ENCODE assay signal across 29 cellular contexts in genomic region chr17:63649813-63650212, GRCh38.
A peak's percentile ranks its signal among the peaks of the same experiment; 100 is the strongest.
DNase-seq lines count a peak whose midpoint lies in the region; ATAC-seq lines count a peak whose summit lies in the region.
"Had no signal": no experiment of that assay in that cellular context is flagged by ENCODE, and none has a peak within 500 bp of the region (broad histone marks: within the 10 kb centered on the region; RNA-seq: fewer than 3 reads in every experiment).

No MANE protein-coding gene starts in this region.

- H3K9ac ChIP-seq in BLaER1 = no peak overlapping the region

- ATAC-seq in HG03108 (IDR thresholded peaks at IDR 0.05; ENCODE audit: unreplicated experiment) (no peak), HG02970 (IDR thresholded peaks at IDR 0.05; ENCODE audit: low FRiP score, unreplicated experiment) (no peak)

- no peak overlapping the region for H3K27ac ChIP-seq in BLaER1
- H3K27ac ChIP-seq: coronary artery, prostate gland, sigmoid colon had no signal

- no peaks in the 10 kb centered on the region for H3K9me3 ChIP-seq in BLaER1
- H3K9me3 ChIP-seq: prostate gland, sigmoid colon had no signal

- DNase-seq in GF-D8 (lab: John Stamatoyannopoulos, UW) (peak; percentile 44), SKM-1 (lab: John Stamatoyannopoulos, UW; ENCODE audit: unreplicated experiment) (peak; percentile 43), midbrain (lab: John Stamatoyannopoulos, UW) (peak; percentile 9), EL (no peak)
- DNase-seq in stimulated activated CD4-positive, alpha-beta T cell treated with anti-CD3 and anti-CD28 coated beads, Interleukin-15, amount 100 ng/mL, for 24 hours = no peak
- DNase-seq: ACHN; activated CD4-positive, alpha-beta T cell treated with anti-CD3 and anti-CD28 coated beads, Interleukin-2, amount 50 U/mL, for 4 hours; activated CD4-positive, CD25-positive, alpha-beta regulatory T cell; activated T-cell treated with anti-CD3 and anti-CD28 coated beads, Interleukin-2, amount 50 U/mL, for 48 hours; Calu3; caudate nucleus; DMS79; effector memory CD4-positive, alpha-beta T cell; erythroblast; glutamatergic neuron; KG1; mesendoderm; MM.1S; NCI-H446 treated with DMSO at 0.1 percent for 48 hours; NCI-H774; RPMI8226; sigmoid colon; stimulated activated CD4-positive, alpha-beta T cell treated with anti-CD3 and anti-CD28 coated beads, Interleukin-12 subunit alpha, Interleukin-12 subunit beta, amount 100 ng/mL, for 4 hours; stimulated activated CD4-positive, alpha-beta T cell treated with anti-CD3 and anti-CD28 coated beads, Interleukin-4, amount 100 ng/mL, for 24 hours had no signal

- H3K4me2 ChIP-seq in BLaER1 = peak overlapping the region; percentile 25; the same call in 1 of the 2 replicates

- H3K4me1 ChIP-seq in BLaER1 = peaks cover 9% of the 10 kb centered on the region

- peaks cover 65% of the 10 kb centered on the region; the same call in 1 of the 2 replicates for H4K20me1 ChIP-seq in BLaER1

- no peak overlapping the region for H3K4me3 ChIP-seq in BLaER1
- H3K4me3 ChIP-seq: coronary artery, prostate gland, sigmoid colon had no signal

- H3K27me3 ChIP-seq in BLaER1 = no peaks in the 10 kb centered on the region
- H3K27me3 ChIP-seq: sigmoid colon had no signal

- peaks cover 90% of the 10 kb centered on the region for H3K36me3 ChIP-seq in BLaER1
- H3K36me3 ChIP-seq: prostate gland had no signal

Comparison
In these comparisons a context has a peak if more than half of its experiments do, and no peak if none do; other contexts are left out.
1. DNase-seq: peak in GF-D8 (single experiment), SKM-1 (single experiment) and midbrain (single experiment); none in EL (single experiment) and stimulated activated CD4-positive, alpha-beta T cell treated with anti-CD3 and anti-CD28 coated beads, Interleukin-15, amount 100 ng/mL, for 24 hours (single experiment).